ENCODE assay signal across 21 cellular contexts in the genomic region with DNA sequence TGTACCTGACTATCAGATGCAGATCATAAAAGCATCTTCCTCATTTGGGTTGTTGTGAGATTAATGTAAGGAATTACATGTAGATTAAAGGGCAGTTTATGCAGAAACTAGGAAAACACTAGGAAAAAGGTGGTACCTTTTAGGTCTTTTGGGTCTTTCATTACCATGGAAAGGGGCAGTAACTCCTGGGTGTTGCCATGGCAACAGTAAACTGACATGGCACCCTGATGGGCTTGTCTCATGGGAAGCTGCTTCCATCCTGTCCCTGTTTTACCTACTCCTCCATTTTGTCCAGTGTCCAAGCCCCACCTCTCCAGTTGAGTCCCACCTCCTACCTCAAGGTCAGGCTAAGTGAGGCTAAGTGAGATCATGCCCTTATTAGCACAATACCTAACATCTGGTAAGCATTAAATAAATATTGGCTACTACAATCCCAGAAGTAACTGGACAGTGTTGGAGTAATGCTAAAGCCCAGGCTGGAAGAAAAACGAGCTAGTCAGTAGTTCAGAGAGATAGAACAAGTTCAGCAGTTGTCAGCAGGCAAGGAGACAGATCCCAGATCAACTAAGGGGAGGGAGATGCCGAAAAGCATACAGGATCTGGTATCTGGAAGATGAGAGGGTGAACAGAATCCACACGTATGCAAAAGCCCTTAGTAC.
DNase-seq lines count a peak whose midpoint lies in the region; ATAC-seq and TF ChIP-seq lines count a peak whose summit lies in the region.
"Had no signal": no experiment of that assay in that cellular context is flagged by ENCODE, and none has a peak within 500 bp of the region (broad histone marks: within the 10 kb centered on the region; RNA-seq: fewer than 3 reads in every experiment).

No MANE protein-coding gene starts in this region.

- peak overlapping the region; percentile 46 for H3K27ac ChIP-seq in mesodermal cell (ENCODE audit: low read depth, low read length, severe bottlenecking)
- H3K27ac ChIP-seq: RWPE1 had no signal

- no peaks in the 10 kb centered on the region for H3K4me1 ChIP-seq in mesodermal cell (ENCODE audit: control insufficient read depth, insufficient read depth, low read length, poor library complexity, severe bottlenecking)

- H3K36me3 ChIP-seq in mesodermal cell (ENCODE audit: control insufficient read depth, insufficient read depth, low read length): no peaks in the 10 kb centered on the region

- H3K4me3 ChIP-seq in fibroblast of the aortic adventitia (ENCODE audit: low read depth, low read length) (no peak overlapping the region), mesodermal cell (ENCODE audit: extremely low read depth, insufficient read depth, low read length, poor library complexity, severe bottlenecking) (no peak overlapping the region)
- H3K4me3 ChIP-seq: lung had no signal

- DNase-seq in GM03348 (ENCODE audit: low spot score): peak; percentile 20
- DNase-seq in NCI-H2029 treated with DMSO at 0.1 percent for 48 hours (lab: John Stamatoyannopoulos, UW): peak; percentile 8
- DNase-seq in fibroblast of the aortic adventitia (ENCODE audit: low read depth): peak; percentile 3
- no peak for DNase-seq in RKO (ENCODE audit: low spot score)
- DNase-seq: activated CD4-positive, alpha-beta T cell treated with anti-CD3 and anti-CD28 coated beads for 4 hours; activated effector memory CD4-positive, alpha-beta T cell treated with anti-CD3 and anti-CD28 coated beads, Interleukin-2, amount 50 U/mL, for 16 hours; activated naive CD8-positive, alpha-beta T cell treated with anti-CD3 and anti-CD28 coated beads for 36 hours; activated T-cell treated with anti-CD3 and anti-CD28 coated beads, Interleukin-2, amount 50 U/mL, for 1 hour; aorta; caudate nucleus; dermis blood vessel endothelial cell; NCI-H1105; NCI-H2081; posterior cingulate gyrus; stimulated activated CD4-positive, alpha-beta T cell treated with anti-CD3 and anti-CD28 coated beads, Interleukin-15, amount 100 ng/mL, for 24 hours; stimulated activated naive CD4-positive, alpha-beta T cell treated with Interleukin-2 at 50 U/mL for 16 hours had no signal

- ATAC-seq in HG03520 (IDR thresholded peaks at IDR 0.05; ENCODE audit: unreplicated experiment) (no peak), HG02759 (IDR thresholded peaks at IDR 0.05; ENCODE audit: unreplicated experiment) (no peak)

- TF ChIP-seq CTCF in fibroblast of the aortic adventitia (IDR thresholded peaks at IDR 0.05; ENCODE audit: insufficient read depth, low read length): no peak

- H3K9me3 ChIP-seq in mesodermal cell (ENCODE audit: control insufficient read depth, low read length): no peaks in the 10 kb centered on the region

- 78 to 89% methylated on average over 2 to 3 of the region's 3 CpGs for WGBS in mesodermal cell (ENCODE audit: insufficient coverage in 2 of 2), 2 experiments
